1 cellular context compared by ENCODE assay signal in genomic region chr7:154698726-154699291, GRCh38.
TF ChIP-seq lines count a peak whose summit lies in the region.

No MANE protein-coding gene starts in this region.

TF ChIP-seq in GM23338, 12 proteins besides CTCF, POLR2A, EP300 and RAD21 (continued from another document):
- TF ChIP-seq ZNF462 (CRISPR knock-in tag; IDR thresholded peaks at IDR 0.05), result peak; percentile 50; the same call in 1 of the 2 replicates
